ENCODE assay signal across 1 cellular context in the genomic region with DNA sequence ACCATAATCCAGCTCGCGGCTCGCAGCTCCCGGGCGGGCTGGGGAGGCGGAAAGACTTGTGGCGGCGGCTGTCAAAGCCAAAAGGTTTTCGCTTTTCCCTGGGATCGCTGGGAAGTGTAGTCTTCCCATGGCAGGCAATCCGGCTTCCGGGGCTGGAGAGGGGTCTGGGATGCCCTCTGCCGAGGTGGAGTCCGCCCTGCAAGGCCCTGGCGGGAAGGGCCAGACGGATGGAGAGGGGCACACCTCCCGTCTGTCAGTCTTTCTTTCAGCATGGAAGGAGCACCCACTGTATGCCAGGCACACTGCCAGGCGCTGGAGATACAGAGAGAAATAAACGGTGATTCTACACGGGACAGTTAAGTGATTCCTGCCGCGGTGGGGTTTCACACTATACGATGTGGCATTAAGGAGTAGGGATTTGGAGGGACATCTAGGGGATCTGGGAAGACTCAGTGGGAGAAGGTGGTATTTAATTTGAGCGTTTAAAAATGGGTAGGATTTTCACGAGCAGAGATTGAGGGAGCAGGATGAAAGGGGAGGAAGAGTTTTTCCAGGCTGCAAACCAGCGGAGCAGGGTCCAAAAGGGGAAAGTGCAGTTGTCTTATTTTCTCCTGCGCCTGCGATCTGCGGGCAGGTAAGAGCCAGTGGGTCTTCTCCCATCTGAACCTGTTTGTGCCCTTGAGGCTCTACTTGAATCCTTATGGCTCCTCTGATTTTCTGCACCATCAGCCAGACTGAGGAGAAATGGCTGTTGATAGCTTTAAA.
TF ChIP-seq lines count a peak whose summit lies in the region.

A gene (minus strand): TSS at position 60 of the 765 bp plus-strand sequence. CDS start 461 bp downstream, outside the sequence.

TF ChIP-seq in HepG2, 621 proteins besides CTCF, POLR2A, EP300 and RAD21 (continued from another document and continues in another):
- TF ChIP-seq KAT2B (IDR thresholded peaks at IDR 0.05; ENCODE audit: borderline replicate concordance, low read depth, low read length) (no peak), GATAD2A (CRISPR knock-in tag; IDR thresholded peaks at IDR 0.05) (0 out of 2 replicates have a peak, but pooled peaks have one; percentile 32), NFRKB (IDR thresholded peaks at IDR 0.05) (no peak), CHCHD3 (CRISPR knock-in tag; IDR thresholded peaks at IDR 0.05) (no peak), ZNF101 (CRISPR knock-in tag; IDR thresholded peaks at IDR 0.05; ENCODE audit: borderline replicate concordance, low read depth) (no peak), ZNF589 (CRISPR knock-in tag; conservative IDR thresholded peaks at IDR 0.05) (no peak; the same call in 1 of the 2 replicates), CREM (IDR thresholded peaks at IDR 0.05) (peak; percentile 73), CREM (CRISPR knock-in tag; IDR thresholded peaks at IDR 0.05) (no peak), ZNF3 (CRISPR knock-in tag; IDR thresholded peaks at IDR 0.05) (no peak), GATA4 (IDR thresholded peaks at IDR 0.05; ENCODE audit: borderline replicate concordance, low read depth) (no peak), CBFB (CRISPR knock-in tag; IDR thresholded peaks at IDR 0.05) (no peak), TBP (CRISPR knock-in tag; IDR thresholded peaks at IDR 0.05) (no peak), POLR2AphosphoS5 (IDR thresholded peaks at IDR 0.05; ENCODE audit: low read depth, low read length) (0 out of 2 replicates have a peak, but pooled peaks have one; percentile 36), ZFP62 (CRISPR knock-in tag; IDR thresholded peaks at IDR 0.05) (no peak), ZNF747 (CRISPR knock-in tag; IDR thresholded peaks at IDR 0.05; ENCODE audit: borderline replicate concordance) (no peak), STAT5B (CRISPR knock-in tag; IDR thresholded peaks at IDR 0.05) (0 out of 2 replicates have a peak, but pooled peaks have one; percentile 50), REXO4 (CRISPR knock-in tag; IDR thresholded peaks at IDR 0.05; ENCODE audit: borderline replicate concordance) (no peak), ZMAT3 (CRISPR knock-in tag; conservative IDR thresholded peaks at IDR 0.05) (peak; percentile 49; the same call in 1 of the 2 replicates), MTF1 (CRISPR knock-in tag; IDR thresholded peaks at IDR 0.05) (no peak), ZNF562 (CRISPR knock-in tag; IDR thresholded peaks at IDR 0.05; ENCODE audit: borderline replicate concordance) (no peak), SP4 (CRISPR knock-in tag; IDR thresholded peaks at IDR 0.05) (peak; percentile 67), ZNF883 (CRISPR knock-in tag; IDR thresholded peaks at IDR 0.05; ENCODE audit: not compliant biosample characterization) (no peak), NFATC3 (CRISPR knock-in tag; IDR thresholded peaks at IDR 0.05) (0 out of 2 replicates have a peak, but pooled peaks have one; percentile 60), SATB2 (CRISPR knock-in tag; IDR thresholded peaks at IDR 0.05) (no peak), HNRNPH1 (optimal IDR thresholded peaks at IDR 0.05; ENCODE audit: low read depth, low read length) (no peak), ZNF282 (IDR thresholded peaks at IDR 0.05; ENCODE audit: partially characterized antibody) (no peak), GABPB1 (CRISPR knock-in tag; IDR thresholded peaks at IDR 0.05) (peak; percentile 94), SP140L (CRISPR knock-in tag; IDR thresholded peaks at IDR 0.05; ENCODE audit: borderline replicate concordance) (no peak), ZBTB21 (CRISPR knock-in tag; IDR thresholded peaks at IDR 0.05) (no peak), MTA1 (CRISPR knock-in tag; IDR thresholded peaks at IDR 0.05; ENCODE audit: borderline replicate concordance) (no peak), ZNF331 (CRISPR knock-in tag; IDR thresholded peaks at IDR 0.05) (0 out of 2 replicates have a peak, but pooled peaks have one; percentile 55), TCF7L2 (IDR thresholded peaks at IDR 0.05; ENCODE audit: low read depth, low read length) (no peak), ZFP82 (CRISPR knock-in tag; IDR thresholded peaks at IDR 0.05; ENCODE audit: borderline replicate concordance) (0 out of 2 replicates have a peak, but pooled peaks have one; percentile 28), ZNF333 (CRISPR knock-in tag; IDR thresholded peaks at IDR 0.05; ENCODE audit: borderline replicate concordance) (0 out of 2 replicates have a peak, but pooled peaks have one; percentile 41), STAG1 (CRISPR knock-in tag; IDR thresholded peaks at IDR 0.05) (peak; percentile 75), SMARCE1 (IDR thresholded peaks at IDR 0.05; ENCODE audit: borderline replicate concordance) (no peak), ZNF326 (CRISPR knock-in tag; IDR thresholded peaks at IDR 0.05; ENCODE audit: borderline replicate concordance) (no peak), SPEN (CRISPR knock-in tag; IDR thresholded peaks at IDR 0.05; ENCODE audit: low read depth) (peak; percentile 64; the same call in 1 of the 2 replicates), MEF2D (CRISPR knock-in tag; IDR thresholded peaks at IDR 0.05) (0 out of 2 replicates have a peak, but pooled peaks have one; percentile 56), MBNL3 (CRISPR knock-in tag; conservative IDR thresholded peaks at IDR 0.05) (no peak), SRY (CRISPR knock-in tag; IDR thresholded peaks at IDR 0.05) (no peak), PAWR (CRISPR knock-in tag; IDR thresholded peaks at IDR 0.05; ENCODE audit: borderline replicate concordance) (no peak), ADNP (CRISPR knock-in tag; IDR thresholded peaks at IDR 0.05) (no peak)
- TF ChIP-seq, protein P1, sequence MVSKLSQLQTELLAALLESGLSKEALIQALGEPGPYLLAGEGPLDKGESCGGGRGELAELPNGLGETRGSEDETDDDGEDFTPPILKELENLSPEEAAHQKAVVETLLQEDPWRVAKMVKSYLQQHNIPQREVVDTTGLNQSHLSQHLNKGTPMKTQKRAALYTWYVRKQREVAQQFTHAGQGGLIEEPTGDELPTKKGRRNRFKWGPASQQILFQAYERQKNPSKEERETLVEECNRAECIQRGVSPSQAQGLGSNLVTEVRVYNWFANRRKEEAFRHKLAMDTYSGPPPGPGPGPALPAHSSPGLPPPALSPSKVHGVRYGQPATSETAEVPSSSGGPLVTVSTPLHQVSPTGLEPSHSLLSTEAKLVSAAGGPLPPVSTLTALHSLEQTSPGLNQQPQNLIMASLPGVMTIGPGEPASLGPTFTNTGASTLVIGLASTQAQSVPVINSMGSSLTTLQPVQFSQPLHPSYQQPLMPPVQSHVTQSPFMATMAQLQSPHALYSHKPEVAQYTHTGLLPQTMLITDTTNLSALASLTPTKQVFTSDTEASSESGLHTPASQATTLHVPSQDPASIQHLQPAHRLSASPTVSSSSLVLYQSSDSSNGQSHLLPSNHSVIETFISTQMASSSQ (IDR thresholded peaks at IDR 0.05; ENCODE audit: low read depth), result no peak
- TF ChIP-seq, protein P1 (CRISPR knock-in tag; IDR thresholded peaks at IDR 0.05; ENCODE audit: borderline replicate concordance), result peak; percentile 23; the same call in 1 of the 2 replicates
- TF ChIP-seq, protein P2, sequence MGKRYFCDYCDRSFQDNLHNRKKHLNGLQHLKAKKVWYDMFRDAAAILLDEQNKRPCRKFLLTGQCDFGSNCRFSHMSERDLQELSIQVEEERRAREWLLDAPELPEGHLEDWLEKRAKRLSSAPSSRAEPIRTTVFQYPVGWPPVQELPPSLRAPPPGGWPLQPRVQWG (CRISPR knock-in tag; IDR thresholded peaks at IDR 0.05; ENCODE audit: borderline replicate concordance, low read depth), result no peak
- TF ChIP-seq, protein P3, sequence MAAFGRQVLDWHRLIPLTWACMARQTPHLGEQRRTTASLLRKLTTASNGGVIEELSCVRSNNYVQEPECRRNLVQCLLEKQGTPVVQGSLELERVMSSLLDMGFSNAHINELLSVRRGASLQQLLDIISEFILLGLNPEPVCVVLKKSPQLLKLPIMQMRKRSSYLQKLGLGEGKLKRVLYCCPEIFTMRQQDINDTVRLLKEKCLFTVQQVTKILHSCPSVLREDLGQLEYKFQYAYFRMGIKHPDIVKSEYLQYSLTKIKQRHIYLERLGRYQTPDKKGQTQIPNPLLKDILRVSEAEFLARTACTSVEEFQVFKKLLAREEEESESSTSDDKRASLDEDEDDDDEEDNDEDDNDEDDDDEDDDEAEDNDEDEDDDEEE (CRISPR knock-in tag; IDR thresholded peaks at IDR 0.05), result no peak
- TF ChIP-seq, protein P4, sequence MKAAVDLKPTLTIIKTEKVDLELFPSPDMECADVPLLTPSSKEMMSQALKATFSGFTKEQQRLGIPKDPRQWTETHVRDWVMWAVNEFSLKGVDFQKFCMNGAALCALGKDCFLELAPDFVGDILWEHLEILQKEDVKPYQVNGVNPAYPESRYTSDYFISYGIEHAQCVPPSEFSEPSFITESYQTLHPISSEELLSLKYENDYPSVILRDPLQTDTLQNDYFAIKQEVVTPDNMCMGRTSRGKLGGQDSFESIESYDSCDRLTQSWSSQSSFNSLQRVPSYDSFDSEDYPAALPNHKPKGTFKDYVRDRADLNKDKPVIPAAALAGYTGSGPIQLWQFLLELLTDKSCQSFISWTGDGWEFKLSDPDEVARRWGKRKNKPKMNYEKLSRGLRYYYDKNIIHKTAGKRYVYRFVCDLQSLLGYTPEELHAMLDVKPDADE (CRISPR knock-in tag; IDR thresholded peaks at IDR 0.05), result no peak
- TF ChIP-seq, protein P5, sequence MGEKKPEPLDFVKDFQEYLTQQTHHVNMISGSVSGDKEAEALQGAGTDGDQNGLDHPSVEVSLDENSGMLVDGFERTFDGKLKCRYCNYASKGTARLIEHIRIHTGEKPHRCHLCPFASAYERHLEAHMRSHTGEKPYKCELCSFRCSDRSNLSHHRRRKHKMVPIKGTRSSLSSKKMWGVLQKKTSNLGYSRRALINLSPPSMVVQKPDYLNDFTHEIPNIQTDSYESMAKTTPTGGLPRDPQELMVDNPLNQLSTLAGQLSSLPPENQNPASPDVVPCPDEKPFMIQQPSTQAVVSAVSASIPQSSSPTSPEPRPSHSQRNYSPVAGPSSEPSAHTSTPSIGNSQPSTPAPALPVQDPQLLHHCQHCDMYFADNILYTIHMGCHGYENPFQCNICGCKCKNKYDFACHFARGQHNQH (CRISPR knock-in tag; IDR thresholded peaks at IDR 0.05), result peak; percentile 47; the same call in 1 of the 2 replicates
- TF ChIP-seq, protein P6, sequence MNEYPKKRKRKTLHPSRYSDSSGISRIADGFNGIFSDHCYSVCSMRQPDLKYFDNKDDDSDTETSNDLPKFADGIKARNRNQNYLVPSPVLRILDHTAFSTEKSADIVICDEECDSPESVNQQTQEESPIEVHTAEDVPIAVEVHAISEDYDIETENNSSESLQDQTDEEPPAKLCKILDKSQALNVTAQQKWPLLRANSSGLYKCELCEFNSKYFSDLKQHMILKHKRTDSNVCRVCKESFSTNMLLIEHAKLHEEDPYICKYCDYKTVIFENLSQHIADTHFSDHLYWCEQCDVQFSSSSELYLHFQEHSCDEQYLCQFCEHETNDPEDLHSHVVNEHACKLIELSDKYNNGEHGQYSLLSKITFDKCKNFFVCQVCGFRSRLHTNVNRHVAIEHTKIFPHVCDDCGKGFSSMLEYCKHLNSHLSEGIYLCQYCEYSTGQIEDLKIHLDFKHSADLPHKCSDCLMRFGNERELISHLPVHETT (CRISPR knock-in tag; conservative IDR thresholded peaks at IDR 0.05), result peak; percentile 58; the same call in 1 of the 2 replicates
- TF ChIP-seq, protein P7, sequence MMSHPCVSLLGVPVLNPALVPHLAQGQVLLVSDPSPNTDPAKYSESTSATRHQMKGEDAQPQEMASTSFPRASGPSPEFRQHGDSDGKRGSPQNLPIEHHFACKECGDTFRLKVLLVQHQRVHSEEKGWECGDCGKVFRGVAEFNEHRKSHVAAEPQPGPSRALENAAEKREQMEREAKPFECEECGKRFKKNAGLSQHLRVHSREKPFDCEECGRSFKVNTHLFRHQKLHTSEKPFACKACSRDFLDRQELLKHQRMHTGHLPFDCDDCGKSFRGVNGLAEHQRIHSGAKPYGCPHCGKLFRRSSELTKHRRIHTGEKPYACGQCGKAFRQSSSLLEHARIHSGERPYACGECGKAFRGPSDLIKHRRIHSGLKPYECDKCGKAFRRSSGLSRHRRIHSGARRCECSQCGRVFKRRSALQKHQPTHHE (CRISPR knock-in tag; IDR thresholded peaks at IDR 0.05; ENCODE audit: borderline replicate concordance), result peak; percentile 76; the same call in 1 of the 2 replicates
- TF ChIP-seq, protein P8, sequence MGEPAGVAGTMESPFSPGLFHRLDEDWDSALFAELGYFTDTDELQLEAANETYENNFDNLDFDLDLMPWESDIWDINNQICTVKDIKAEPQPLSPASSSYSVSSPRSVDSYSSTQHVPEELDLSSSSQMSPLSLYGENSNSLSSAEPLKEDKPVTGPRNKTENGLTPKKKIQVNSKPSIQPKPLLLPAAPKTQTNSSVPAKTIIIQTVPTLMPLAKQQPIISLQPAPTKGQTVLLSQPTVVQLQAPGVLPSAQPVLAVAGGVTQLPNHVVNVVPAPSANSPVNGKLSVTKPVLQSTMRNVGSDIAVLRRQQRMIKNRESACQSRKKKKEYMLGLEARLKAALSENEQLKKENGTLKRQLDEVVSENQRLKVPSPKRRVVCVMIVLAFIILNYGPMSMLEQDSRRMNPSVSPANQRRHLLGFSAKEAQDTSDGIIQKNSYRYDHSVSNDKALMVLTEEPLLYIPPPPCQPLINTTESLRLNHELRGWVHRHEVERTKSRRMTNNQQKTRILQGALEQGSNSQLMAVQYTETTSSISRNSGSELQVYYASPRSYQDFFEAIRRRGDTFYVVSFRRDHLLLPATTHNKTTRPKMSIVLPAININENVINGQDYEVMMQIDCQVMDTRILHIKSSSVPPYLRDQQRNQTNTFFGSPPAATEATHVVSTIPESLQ (CRISPR knock-in tag; conservative IDR thresholded peaks at IDR 0.05), result no peak
- TF ChIP-seq, protein P9, sequence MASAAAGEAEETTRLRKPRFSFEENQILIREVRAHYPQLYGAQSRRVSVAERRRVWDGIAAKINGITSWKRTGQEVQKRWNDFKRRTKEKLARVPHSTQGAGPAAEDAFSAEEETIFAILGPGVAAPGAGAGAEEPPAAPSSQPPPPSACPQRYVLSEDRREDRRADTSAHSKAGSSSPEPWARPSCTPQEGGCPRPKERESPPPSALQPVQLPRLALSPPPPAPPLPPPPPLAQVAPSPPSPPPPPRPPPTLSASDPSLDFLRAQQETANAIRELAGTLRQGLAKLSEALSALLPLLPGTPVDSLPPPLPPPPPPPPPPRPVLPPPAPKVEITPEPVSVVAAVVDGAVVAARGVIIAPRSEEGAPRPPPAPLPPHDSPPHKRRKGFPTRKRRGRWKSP (CRISPR knock-in tag; IDR thresholded peaks at IDR 0.05), result peak; percentile 66; the same call in 1 of the 2 replicates
